In genomic region chr5:61334224-61335196, GRCh38 we compare ENCODE assay signal across 8 cellular contexts. TPM values are rescaled to one million over a fixed set of nuclear protein-coding genes. Genes with fewer than 3 reads are reported as not detected.
A peak's percentile ranks its signal among the peaks of the same experiment; 100 is the strongest.
DNase-seq lines count a peak whose midpoint lies in the region; ATAC-seq and TF ChIP-seq lines count a peak whose summit lies in the region.

No MANE protein-coding gene starts in this region.

- in situ Hi-C loops in GM23248 (cut with MboI): loop anchor here (25.0 kb wide), 1 partner anchor 647 kb away; no protein-coding TSS in a partner anchor

- peak overlapping the region; percentile 92 for H3K9ac ChIP-seq in GM23248
- no peak overlapping the region for H3K9ac ChIP-seq in SU-DHL-6 (ENCODE audit: low read length)
- no peak overlapping the region for H3K9ac ChIP-seq in trophoblast cell (ENCODE audit: low read length)

- H2AFZ ChIP-seq in GM23248 (peak overlapping the region; percentile 59; the same call in 1 of the 2 replicates), SU-DHL-6 (ENCODE audit: low read depth, low read length, severe bottlenecking) (no peak overlapping the region), trophoblast cell (ENCODE audit: insufficient read depth, low read length, poor library complexity) (no peak overlapping the region)

- H3K27me3 ChIP-seq in GM23248 (replicated peaks; ENCODE audit: insufficient read depth): no peaks in the 10 kb centered on the region
- H3K27me3 ChIP-seq in SU-DHL-6 (ENCODE audit: low read length): no peaks in the 10 kb centered on the region
- peaks cover 7% of the 10 kb centered on the region for H3K27me3 ChIP-seq in trophoblast cell (ENCODE audit: insufficient read depth, low read length)

- peak overlapping the region; percentile 35 for H3K4ac ChIP-seq in trophoblast cell (ENCODE audit: low read depth, low read length)

- no peak overlapping the region for H4K12ac ChIP-seq in trophoblast cell (ENCODE audit: low read depth, low read length)

- TF ChIP-seq CTCF in SU-DHL-6 (IDR thresholded peaks at IDR 0.05; ENCODE audit: insufficient read depth, low read length, poor library complexity, severe bottlenecking) (no peak), fibroblast of mammary gland (conservative IDR thresholded peaks at IDR 0.05; ENCODE audit: control insufficient read depth, insufficient read depth, low read depth, low read length) (no peak), GM20000 (IDR thresholded peaks at IDR 0.05; ENCODE audit: extremely low read depth, missing control alignments) (no peak)

- H3K27ac ChIP-seq in GM23248 (peak overlapping the region; percentile 68), SU-DHL-6 (ENCODE audit: low read depth, low read length) (no peak overlapping the region), trophoblast cell (ENCODE audit: low read depth, low read length) (no peak overlapping the region)

- no peak overlapping the region for H2AK5ac ChIP-seq in trophoblast cell (ENCODE audit: low read length)

- DNase-seq in GM23248 (peak; percentile 27), fibroblast of mammary gland (ENCODE audit: low read depth) (peak; percentile 47), trophoblast cell (no peak), NCI-H82 treated with DMSO at 0.1 percent for 48 hours (lab: John Stamatoyannopoulos, UW; ENCODE audit: unreplicated experiment) (no peak), GM20000 (ENCODE audit: low spot score) (no peak)
- DNase-seq in activated CD8-positive, alpha-beta memory T cell treated with anti-CD3 and anti-CD28 coated beads, Interleukin-2, amount 50 U/mL, for 48 hours: no peak

- H3K9me3 ChIP-seq in GM23248 (ENCODE audit: low read depth) (no peaks in the 10 kb centered on the region), SU-DHL-6 (ENCODE audit: insufficient read depth, low read length) (no peaks in the 10 kb centered on the region), trophoblast cell (ENCODE audit: insufficient read depth, low read depth, low read length) (no peaks in the 10 kb centered on the region)

- H3K4me2 ChIP-seq in GM23248 (ENCODE audit: unreplicated experiment) (peak overlapping the region; percentile 97), SU-DHL-6 (ENCODE audit: low read depth, low read length, poor library complexity, severe bottlenecking) (peak overlapping the region; percentile 83), trophoblast cell (ENCODE audit: low read length) (peak overlapping the region; percentile 91)

- WGBS in GM23248 (ENCODE audit: low coverage in 1 of 2, low lambda C conversion rate in 2 of 2, missing lambda C conversion rate in 2 of 2), 2 experiments: 48 to 52% methylated on average over 12 of the region's 12 CpGs
- no CpG with 5 or more reads among the region's 12 CpGs for WGBS in trophoblast cell (ENCODE audit: extremely low coverage, insufficient coverage, insufficient read length)

- no peak overlapping the region for H2BK5ac ChIP-seq in trophoblast cell (ENCODE audit: low read depth, low read length, poor library complexity)

- peaks cover 22% of the 10 kb centered on the region for H3K4me1 ChIP-seq in GM23248 (ENCODE audit: insufficient read depth)
- H3K4me1 ChIP-seq in trophoblast cell (ENCODE audit: control insufficient read depth in 1 of 2, insufficient read depth in 2 of 2, low read length in 2 of 2): peaks cover 3 to 6% of the 10 kb centered on the region in 2 experiments

- H3K79me2 ChIP-seq in GM23248 (ENCODE audit: insufficient read depth): peaks cover 68% of the 10 kb centered on the region
- no peaks in the 10 kb centered on the region for H3K79me2 ChIP-seq in SU-DHL-6 (ENCODE audit: insufficient read depth, low read length)
- peaks cover 16% of the 10 kb centered on the region for H3K79me2 ChIP-seq in trophoblast cell (ENCODE audit: control insufficient read depth, insufficient read depth, low read length, poor library complexity)

- H2BK120ac ChIP-seq in trophoblast cell (ENCODE audit: insufficient read depth, low read length, poor library complexity): no peak overlapping the region

- H3K79me1 ChIP-seq in trophoblast cell (ENCODE audit: low read length): peaks cover 20% of the 10 kb centered on the region

- H4K8ac ChIP-seq in trophoblast cell (ENCODE audit: low read depth, low read length): no peak overlapping the region

- no peak for ATAC-seq in HG02840 (IDR thresholded peaks at IDR 0.05; ENCODE audit: low FRiP score, unreplicated experiment)

- no peak overlapping the region for H3K14ac ChIP-seq in trophoblast cell (ENCODE audit: low read length)

- no peak overlapping the region for H3K18ac ChIP-seq in trophoblast cell (ENCODE audit: low read length)

- no peak overlapping the region for H3K23ac ChIP-seq in trophoblast cell (ENCODE audit: low read length)

- peaks cover 22% of the 10 kb centered on the region; the same call in 1 of the 2 replicates for H4K20me1 ChIP-seq in GM23248 (ENCODE audit: insufficient read depth)
- H4K20me1 ChIP-seq in SU-DHL-6 (ENCODE audit: low read depth, low read length): peaks cover 31% of the 10 kb centered on the region

- no peak overlapping the region for H4K91ac ChIP-seq in trophoblast cell (ENCODE audit: low read depth, low read length)

- peak overlapping the region; percentile 94 for H3K4me3 ChIP-seq in GM23248
- no peak overlapping the region for H3K4me3 ChIP-seq in SU-DHL-6 (ENCODE audit: insufficient read depth, low read length, poor library complexity, severe bottlenecking)
- peak overlapping the region; percentile 76 for H3K4me3 ChIP-seq in fibroblast of mammary gland (ENCODE audit: control insufficient read depth, low read depth, low read length)
- H3K4me3 ChIP-seq in trophoblast cell (ENCODE audit: low read depth, low read length): no peak overlapping the region

- H3F3A ChIP-seq in GM23248 (ENCODE audit: insufficient read depth): peaks cover 8% of the 10 kb centered on the region
- H3F3A ChIP-seq in SU-DHL-6 (ENCODE audit: insufficient read depth): peaks cover 3% of the 10 kb centered on the region; the same call in 1 of the 2 replicates

- H2BK12ac ChIP-seq in trophoblast cell (ENCODE audit: low read length): no peak overlapping the region

- no peaks in the 10 kb centered on the region for H3K36me3 ChIP-seq in GM23248 (ENCODE audit: low read depth)
- no peaks in the 10 kb centered on the region for H3K36me3 ChIP-seq in SU-DHL-6 (ENCODE audit: low read length)
- no peaks in the 10 kb centered on the region for H3K36me3 ChIP-seq in trophoblast cell (ENCODE audit: control insufficient read depth in 1 of 2, insufficient read depth in 2 of 2, low read length in 2 of 2)

- no peaks in the 10 kb centered on the region for H3K9me2 ChIP-seq in GM23248 (ENCODE audit: insufficient read depth)
- H3K9me2 ChIP-seq in SU-DHL-6 (replicated peaks; ENCODE audit: insufficient read depth, low read length): no peaks in the 10 kb centered on the region

RNA-seq across cellular contexts. Expression of gene ZSWIM6, which starts 2.5 kb away (rescaled TPM):
- total RNA-seq in GM23248 (2014; rRNA removed; shearing (Covaris generic)): 3.9 and 4.8 TPM in 2 replicates
- 0.96 and 1.5 TPM in 2 replicates for polyA plus RNA-seq in GM23248 (2016; fragmentation: Nextera tagmentation; extraction: Ambion mirVana)
- 9.7 and 9.8 TPM in 2 replicates for polyA plus RNA-seq in trophoblast cell (2013)

Comparison
In these comparisons a context has a peak if more than half of its experiments do, and no peak if none do; other contexts are left out.
1. DNase-seq: peak in GM23248 (single experiment) and fibroblast of mammary gland (single experiment); none in trophoblast cell (0 of 2), activated CD8-positive, alpha-beta memory T cell treated with anti-CD3 and anti-CD28 coated beads, Interleukin-2, amount 50 U/mL, for 48 hours (single experiment), NCI-H82 treated with DMSO at 0.1 percent for 48 hours (single experiment) and GM20000 (single experiment).
2. H3K4me3 ChIP-seq: peak in GM23248 (single experiment) and fibroblast of mammary gland (single experiment); none in SU-DHL-6 (single experiment) and trophoblast cell (single experiment).
3. Peak in every context shown above with its lines, with median percentiles within 50 percentile points of each other: H3K4me2 ChIP-seq.